In the genomic region with DNA sequence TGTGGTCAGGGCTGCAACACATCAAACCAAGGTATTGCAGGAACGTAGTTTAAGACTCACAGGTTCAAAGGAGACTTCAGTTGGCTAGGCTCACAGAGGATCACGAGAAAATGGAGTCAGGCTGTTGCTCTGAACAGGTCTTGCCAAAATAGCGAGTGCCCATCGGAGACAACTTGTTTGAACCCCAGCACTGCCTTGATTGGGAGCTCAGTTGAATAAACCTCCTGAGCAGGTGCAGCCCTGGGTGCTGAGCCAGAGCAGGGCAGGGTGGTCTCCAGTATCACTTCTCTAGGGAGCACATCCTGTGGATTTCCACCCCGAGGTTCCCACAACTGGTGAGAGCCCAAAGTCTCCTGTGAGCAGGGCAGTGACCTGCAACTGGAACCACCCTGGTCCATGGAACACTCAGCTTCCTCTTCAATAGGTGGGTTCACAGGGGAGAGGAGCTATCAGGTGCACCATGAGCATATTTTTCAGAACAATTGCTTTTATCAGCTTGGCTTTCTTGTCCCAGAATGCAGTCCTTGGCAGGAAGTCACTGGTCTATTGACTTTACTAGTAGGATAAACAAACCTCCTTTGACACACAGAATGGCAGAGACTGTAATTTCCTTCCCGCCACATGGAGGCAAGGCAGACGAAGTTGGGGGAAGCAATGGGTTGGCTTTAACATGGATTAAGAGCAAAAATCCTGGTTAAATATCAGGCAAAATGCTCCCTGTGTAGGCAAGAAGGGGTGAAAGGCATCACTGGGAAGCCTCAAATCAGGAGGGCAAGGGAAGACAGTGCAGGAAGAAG, we compare ENCODE assay signal across 10 cellular contexts.
"Had no signal": no experiment of that assay in that cellular context is flagged by ENCODE, and none has a peak within 500 bp of the region (broad histone marks: within the 10 kb centered on the region; RNA-seq: fewer than 3 reads in every experiment).

No MANE protein-coding gene starts in this region.

- H3K4me1 Mint-ChIP-seq: activated CD4-positive, alpha-beta memory T cell treated with anti-CD3 and anti-CD28 coated beads, Interleukin-2, amount 10 ng/mL, durations not matched to agents 7 days and 5 days; activated CD4-positive, alpha-beta T cell treated with anti-CD3 and anti-CD28 coated beads for 36 hours; natural killer cell had no signal

- H3K4me3 ChIP-seq: hepatocyte had no signal

- H3K27ac Mint-ChIP-seq: activated CD4-positive, alpha-beta memory T cell treated with anti-CD3 and anti-CD28 coated beads, Interleukin-2, amount 10 ng/mL, durations not matched to agents 7 days and 5 days; activated CD4-positive, alpha-beta T cell treated with anti-CD3 and anti-CD28 coated beads for 36 hours; activated naive CD8-positive, alpha-beta T cell treated with anti-CD3 and anti-CD28 coated beads, Interleukin-2, amount 50 U/mL, for 24 hours; activated T-cell treated with anti-CD3 and anti-CD28 coated beads, Interleukin-2, amount 50 U/mL, for 72 hours; natural killer cell had no signal

- DNase-seq: activated CD4-positive, alpha-beta memory T cell treated with anti-CD3 and anti-CD28 coated beads, Interleukin-2, amount 10 ng/mL, durations not matched to agents 7 days and 5 days; activated CD4-positive, alpha-beta T cell treated with anti-CD3 and anti-CD28 coated beads for 36 hours; activated naive CD8-positive, alpha-beta T cell treated with anti-CD3 and anti-CD28 coated beads, Interleukin-2, amount 50 U/mL, for 24 hours; activated T-cell treated with anti-CD3 and anti-CD28 coated beads, Interleukin-2, amount 50 U/mL, for 72 hours; central memory CD4-positive, alpha-beta T cell; effector memory CD4-positive, alpha-beta T cell; natural killer cell; T-helper 9 cell had no signal

- H3K9me3 Mint-ChIP-seq: activated CD4-positive, alpha-beta memory T cell treated with anti-CD3 and anti-CD28 coated beads, Interleukin-2, amount 10 ng/mL, durations not matched to agents 7 days and 5 days; activated naive CD8-positive, alpha-beta T cell treated with anti-CD3 and anti-CD28 coated beads, Interleukin-2, amount 50 U/mL, for 24 hours; natural killer cell had no signal

- H3K36me3 Mint-ChIP-seq: natural killer cell had no signal

- FAIRE-seq: astrocyte had no signal

- H3K27me3 ChIP-seq: hepatocyte had no signal

- ATAC-seq: activated CD4-positive, alpha-beta T cell treated with anti-CD3 and anti-CD28 coated beads for 36 hours; activated naive CD8-positive, alpha-beta T cell treated with anti-CD3 and anti-CD28 coated beads, Interleukin-2, amount 50 U/mL, for 24 hours; activated T-cell treated with anti-CD3 and anti-CD28 coated beads, Interleukin-2, amount 50 U/mL, for 72 hours; natural killer cell had no signal

- H3K27ac ChIP-seq: hepatocyte had no signal

- H3K4me3 Mint-ChIP-seq: activated CD4-positive, alpha-beta memory T cell treated with anti-CD3 and anti-CD28 coated beads, Interleukin-2, amount 10 ng/mL, durations not matched to agents 7 days and 5 days; activated CD4-positive, alpha-beta T cell treated with anti-CD3 and anti-CD28 coated beads for 36 hours; activated naive CD8-positive, alpha-beta T cell treated with anti-CD3 and anti-CD28 coated beads, Interleukin-2, amount 50 U/mL, for 24 hours; activated T-cell treated with anti-CD3 and anti-CD28 coated beads, Interleukin-2, amount 50 U/mL, for 72 hours; natural killer cell had no signal
